ENCODE assay signal across 26 cellular contexts in the genomic region with DNA sequence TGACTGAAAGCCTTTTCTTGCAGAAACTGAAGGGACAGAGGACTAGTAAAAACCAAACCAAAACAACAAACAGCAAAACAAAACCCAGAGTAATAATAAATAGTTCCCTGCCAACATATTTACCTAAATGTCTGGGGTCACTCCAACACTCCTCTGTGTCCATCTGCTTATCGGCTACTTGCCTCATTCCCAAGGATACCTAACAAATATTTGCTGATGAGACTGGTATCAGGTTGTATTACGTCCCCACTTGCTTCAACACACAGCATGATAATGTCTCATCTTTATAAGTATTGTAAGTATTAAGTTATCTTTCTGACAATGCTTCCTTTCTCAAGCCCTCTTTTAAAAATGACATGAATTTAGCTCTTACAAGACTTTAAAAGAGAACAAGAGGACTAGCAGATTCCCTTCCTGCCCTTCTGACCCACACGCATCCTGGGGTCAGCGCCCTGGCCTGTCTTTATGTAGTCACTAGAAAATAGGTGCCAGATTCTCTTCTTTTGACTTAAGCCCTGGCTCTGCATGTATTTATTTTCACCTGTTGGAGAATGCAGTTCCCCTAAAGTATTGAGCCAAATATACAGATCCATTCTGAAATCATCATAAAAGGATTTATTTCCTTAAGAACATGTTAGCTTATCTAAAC.
"Had no signal": no experiment of that assay in that cellular context is flagged by ENCODE, and none has a peak within 500 bp of the region (broad histone marks: within the 10 kb centered on the region; RNA-seq: fewer than 3 reads in every experiment).

No MANE protein-coding gene starts in this region.

- H3K9me3 ChIP-seq: breast epithelium, esophagus squamous epithelium, gastrocnemius medialis, left ventricle myocardium inferior, pancreas, tibial artery had no signal

- H3K27me3 ChIP-seq: breast epithelium, gastrocnemius medialis, pancreas, tibial artery had no signal

- H3K4me3 ChIP-seq: breast epithelium, coronary artery, esophagus squamous epithelium, gastrocnemius medialis, left ventricle myocardium inferior, pancreas, tibial artery had no signal

- H3K4me1 ChIP-seq: breast epithelium, tibial artery had no signal

- DNase-seq: activated B cell treated with CpG ODN at 0.5 μM for 24 hours; activated CD4-positive, alpha-beta T cell treated with anti-CD3 and anti-CD28 coated beads for 36 hours; activated CD4-positive, alpha-beta T cell treated with anti-CD3 and anti-CD28 coated beads, Interleukin-2, amount 50 U/mL, for 4 hours; activated CD8-positive, alpha-beta memory T cell treated with anti-CD3 and anti-CD28 coated beads for 24 hours; activated CD8-positive, alpha-beta memory T cell treated with anti-CD3 and anti-CD28 coated beads, Interleukin-2, amount 50 U/mL, for 48 hours; activated effector memory CD4-positive, alpha-beta T cell treated with Interleukin-2 at 50 U/mL for 16 hours; activated naive CD4-positive, alpha-beta T cell treated with anti-CD3 and anti-CD28 coated beads for 36 hours; activated naive CD8-positive, alpha-beta T cell treated with anti-CD3 and anti-CD28 coated beads, Interleukin-2, amount 10 ng/mL, durations not matched to agents 7 days and 5 days; activated T-cell treated with anti-CD3 and anti-CD28 coated beads, Interleukin-2, amount 50 U/mL, for 48 hours; amniotic stem cell; cerebellar nuclear complex; esophagus squamous epithelium; gastrocnemius medialis; hippocampal formation; kidney glomerular epithelial cell; left ventricle myocardium inferior; mammary epithelial cell; midbrain; natural killer cell; pancreas; stimulated activated CD4-positive, alpha-beta T cell treated with anti-CD3 and anti-CD28 coated beads, Interleukin-12 subunit alpha, Interleukin-12 subunit beta, amount 100 ng/mL, for 4 hours; substantia nigra; tibial artery had no signal

- ATAC-seq: activated CD4-positive, alpha-beta T cell treated with anti-CD3 and anti-CD28 coated beads for 36 hours; gastrocnemius medialis; natural killer cell; pancreas; right cardiac atrium had no signal

- H3K27ac ChIP-seq: breast epithelium, coronary artery, esophagus squamous epithelium, gastrocnemius medialis, left ventricle myocardium inferior, pancreas, tibial artery had no signal

- H3K36me3 ChIP-seq: breast epithelium, esophagus squamous epithelium, gastrocnemius medialis, left ventricle myocardium inferior, pancreas, tibial artery had no signal
